In the genomic region with DNA sequence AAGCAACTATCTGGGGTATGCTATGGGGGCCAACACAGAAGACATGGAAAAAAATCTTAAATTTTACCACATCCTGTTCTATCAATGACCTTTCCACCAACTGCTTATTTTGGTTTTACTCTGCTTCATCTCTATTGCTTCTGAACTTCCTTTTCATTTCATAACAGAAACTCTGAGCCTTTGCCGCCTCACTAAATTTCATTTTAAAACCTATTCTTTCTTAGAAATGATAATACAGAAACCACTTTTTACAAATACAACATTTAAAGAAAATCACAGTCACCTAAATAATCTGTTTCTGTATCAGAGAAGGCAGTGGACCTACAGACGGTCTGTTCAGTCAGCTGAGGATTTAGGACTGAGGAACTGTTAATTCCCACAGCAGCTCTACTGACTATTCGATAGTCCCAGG, we compare ENCODE assay signal across 11 cellular contexts.
DNase-seq lines count a peak whose midpoint lies in the region; ATAC-seq and TF ChIP-seq lines count a peak whose summit lies in the region.
"Had no signal": no experiment of that assay in that cellular context is flagged by ENCODE, and none has a peak within 500 bp of the region (broad histone marks: within the 10 kb centered on the region; RNA-seq: fewer than 3 reads in every experiment).

No MANE protein-coding gene starts in this region.

- intact Hi-C loops in psoas muscle (cut with DNase I): no loop called here

- peaks cover 1% of the 10 kb centered on the region for H3K9me3 Mint-ChIP-seq in endodermal cell
- H3K9me3 Mint-ChIP-seq in effector memory CD8-positive, alpha-beta T cell: no peaks in the 10 kb centered on the region

- TF ChIP-seq CTCF in psoas muscle (IDR thresholded peaks at IDR 0.05): no peak
- no peak for TF ChIP-seq CTCF in endodermal cell (conservative IDR thresholded peaks at IDR 0.05)
- no peak for TF ChIP-seq CTCF in coronary artery (IDR thresholded peaks at IDR 0.05)

- H3K4me3 Mint-ChIP-seq in endodermal cell: no peak overlapping the region
- no peak overlapping the region for H3K4me3 Mint-ChIP-seq in effector memory CD8-positive, alpha-beta T cell

- WGBS in psoas muscle, 3 donors: 43 to 55% (median 44%) methylated on average over 3 of the region's 3 CpGs
- WGBS in endodermal cell (ENCODE audit: insufficient coverage in 1 of 2, insufficient read length in 1 of 2), 2 experiments: 94 to 100% methylated on average over 2 to 3 of the region's 3 CpGs

- peak overlapping the region; percentile 81 for H3K27ac ChIP-seq in psoas muscle
- no peak overlapping the region for H3K27ac ChIP-seq in endodermal cell (ENCODE audit: low read depth, low read length)
- H3K27ac ChIP-seq in coronary artery: no peak overlapping the region
- H3K27ac ChIP-seq: left ventricle myocardium inferior, skin epidermis, tibial nerve had no signal

- H3K4me1 ChIP-seq in psoas muscle: peaks cover 49% of the 10 kb centered on the region
- H3K4me1 ChIP-seq in endodermal cell (ENCODE audit: control insufficient read depth, insufficient read depth, low read length): no peaks in the 10 kb centered on the region
- H3K4me1 ChIP-seq: left ventricle myocardium inferior, tibial nerve had no signal

- no peaks in the 10 kb centered on the region for H3K36me3 Mint-ChIP-seq in endodermal cell (ENCODE audit: low read depth)
- H3K36me3 Mint-ChIP-seq in effector memory CD8-positive, alpha-beta T cell (ENCODE audit: insufficient read depth): no peaks in the 10 kb centered on the region

- H3K9me3 ChIP-seq in psoas muscle (no peaks in the 10 kb centered on the region), endodermal cell (ENCODE audit: control insufficient read depth, low read length) (no peaks in the 10 kb centered on the region)
- H3K9me3 ChIP-seq: left ventricle myocardium inferior, tibial nerve had no signal

- H3K27me3 ChIP-seq in psoas muscle (ENCODE audit: insufficient read depth in 3 of 3, low read length in 2 of 3): no peaks in the 10 kb centered on the region
- H3K27me3 ChIP-seq in endodermal cell (ENCODE audit: control insufficient read depth, insufficient read depth, low read length, poor library complexity, severe bottlenecking): no peaks in the 10 kb centered on the region
- H3K27me3 ChIP-seq: tibial nerve had no signal

- H3K27ac Mint-ChIP-seq in endodermal cell: no peak overlapping the region
- peak overlapping the region in 1 of 2 donors; percentile 74 for H3K27ac Mint-ChIP-seq in effector memory CD8-positive, alpha-beta T cell

- peak; percentile 60 for ATAC-seq in GM18907 (IDR thresholded peaks at IDR 0.05; ENCODE audit: unreplicated experiment)
- peak; percentile 50 for ATAC-seq in HG02571 (IDR thresholded peaks at IDR 0.05; ENCODE audit: unreplicated experiment)
- ATAC-seq in HG03558 (IDR thresholded peaks at IDR 0.05; ENCODE audit: extremely low read depth, unreplicated experiment): peak; percentile 45
- ATAC-seq in psoas muscle: peak in 1 of 4 donors; percentile 35
- no peak for ATAC-seq in effector memory CD8-positive, alpha-beta T cell (replicated peaks)

- H3K27me3 Mint-ChIP-seq in endodermal cell (ENCODE audit: insufficient read depth): no peaks in the 10 kb centered on the region
- no peaks in the 10 kb centered on the region for H3K27me3 Mint-ChIP-seq in effector memory CD8-positive, alpha-beta T cell

- no peak overlapping the region for H3K9ac ChIP-seq in endodermal cell (ENCODE audit: extremely low read depth, low read length, poor library complexity, severe bottlenecking)

- H3K4me1 Mint-ChIP-seq in endodermal cell: no peaks in the 10 kb centered on the region
- peaks cover 21 to 31% of the 10 kb centered on the region in 2 donors for H3K4me1 Mint-ChIP-seq in effector memory CD8-positive, alpha-beta T cell (ENCODE audit: low read depth in 2 of 2)

- no peak overlapping the region for H3K4me3 ChIP-seq in psoas muscle
- H3K4me3 ChIP-seq in endodermal cell (ENCODE audit: low read length): no peak overlapping the region
- H3K4me3 ChIP-seq in coronary artery: no peak overlapping the region
- H3K4me3 ChIP-seq: left ventricle myocardium inferior, skin epidermis, tibial nerve had no signal

- H3K36me3 ChIP-seq in psoas muscle (ENCODE audit: insufficient read depth in 1 of 2, low read depth in 1 of 2) (no peaks in the 10 kb centered on the region), endodermal cell (ENCODE audit: control insufficient read depth, insufficient read depth, low read length) (no peaks in the 10 kb centered on the region)
- H3K36me3 ChIP-seq: left ventricle myocardium inferior, tibial nerve had no signal

- DNase-seq in psoas muscle (no peak), endodermal cell (no peak), coronary artery (ENCODE audit: low spot score) (no peak)
- DNase-seq in effector memory CD8-positive, alpha-beta T cell: no peak
- DNase-seq: activated naive CD4-positive, alpha-beta T cell treated with anti-CD3 and anti-CD28 coated beads, Interleukin-2, amount 50 U/mL, for 16 hours; left ventricle myocardium inferior had no signal
